Comparison of ENCODE assay signal across 31 cellular contexts in genomic region chr6:112485140-112485539, GRCh38.
"Had no signal": no experiment of that assay in that cellular context is flagged by ENCODE, and none has a peak within 500 bp of the region (broad histone marks: within the 10 kb centered on the region; RNA-seq: fewer than 3 reads in every experiment).

No MANE protein-coding gene starts in this region.

- FAIRE-seq: bronchial epithelial cell, colon, urothelium cell line had no signal

- H3K27ac ChIP-seq: gastroesophageal sphincter, hepatocyte, left ventricle myocardium inferior, testis had no signal

- H2AFZ ChIP-seq: hepatocyte had no signal

- H3K27me3 Mint-ChIP-seq: activated CD4-positive, alpha-beta T cell treated with anti-CD3 and anti-CD28 coated beads, Interleukin-2, amount 10 ng/mL, durations not matched to agents 24 days and 14 days; activated CD8-positive, alpha-beta T cell treated with anti-CD3 and anti-CD28 coated beads for 36 hours; naive B cell; T-helper 17 cell had no signal

- H3K4me3 ChIP-seq: gastroesophageal sphincter, hepatocyte, left ventricle myocardium inferior, lung, testis had no signal

- H3K4me3 Mint-ChIP-seq: activated CD4-positive, alpha-beta T cell treated with anti-CD3 and anti-CD28 coated beads, Interleukin-2, amount 10 ng/mL, durations not matched to agents 24 days and 14 days; activated CD8-positive, alpha-beta T cell treated with anti-CD3 and anti-CD28 coated beads for 36 hours; activated T-cell treated with anti-CD3 and anti-CD28 coated beads, Interleukin-2, amount 50 U/mL, for 4 hours; activated T-helper 17 cell treated with anti-CD3 and anti-CD28 coated beads, Interleukin-2, amount 50 U/mL, for 72 hours; central memory CD8-positive, alpha-beta T cell; naive B cell; nephron progenitor cell; T-helper 17 cell had no signal

- H3K36me3 Mint-ChIP-seq: naive B cell had no signal

- H3K4me1 Mint-ChIP-seq: activated CD4-positive, alpha-beta T cell treated with anti-CD3 and anti-CD28 coated beads, Interleukin-2, amount 10 ng/mL, durations not matched to agents 24 days and 14 days; activated T-helper 17 cell treated with anti-CD3 and anti-CD28 coated beads, Interleukin-2, amount 50 U/mL, for 72 hours; central memory CD8-positive, alpha-beta T cell; nephron progenitor cell; T-helper 17 cell had no signal

- ATAC-seq: activated CD8-positive, alpha-beta T cell treated with anti-CD3 and anti-CD28 coated beads for 36 hours; activated T-cell treated with anti-CD3 and anti-CD28 coated beads, Interleukin-2, amount 50 U/mL, for 4 hours; activated T-helper 17 cell treated with anti-CD3 and anti-CD28 coated beads, Interleukin-2, amount 50 U/mL, for 72 hours; gastroesophageal sphincter; right cardiac atrium; T-helper 17 cell had no signal

- H3K9me3 Mint-ChIP-seq: activated CD4-positive, alpha-beta T cell treated with anti-CD3 and anti-CD28 coated beads, Interleukin-2, amount 10 ng/mL, durations not matched to agents 24 days and 14 days; activated CD8-positive, alpha-beta T cell treated with anti-CD3 and anti-CD28 coated beads for 36 hours; activated T-cell treated with anti-CD3 and anti-CD28 coated beads, Interleukin-2, amount 50 U/mL, for 4 hours; nephron progenitor cell had no signal

- H3K36me3 ChIP-seq: gastroesophageal sphincter, left ventricle myocardium inferior had no signal

- H3K9me3 ChIP-seq: gastroesophageal sphincter, left ventricle myocardium inferior, testis had no signal

- H3K4me2 ChIP-seq: hepatocyte had no signal

- H3K27me3 ChIP-seq: gastroesophageal sphincter, hepatocyte, testis had no signal

- H3K4me1 ChIP-seq: gastroesophageal sphincter, left ventricle myocardium inferior had no signal

- H3K79me2 ChIP-seq: hepatocyte had no signal

- H3K27ac Mint-ChIP-seq: activated CD4-positive, alpha-beta T cell treated with anti-CD3 and anti-CD28 coated beads, Interleukin-2, amount 10 ng/mL, durations not matched to agents 24 days and 14 days; activated CD8-positive, alpha-beta T cell treated with anti-CD3 and anti-CD28 coated beads for 36 hours; activated T-helper 17 cell treated with anti-CD3 and anti-CD28 coated beads, Interleukin-2, amount 50 U/mL, for 72 hours; naive B cell; nephron progenitor cell; T-helper 17 cell had no signal

- DNase-seq: activated CD4-positive, alpha-beta T cell treated with anti-CD3 and anti-CD28 coated beads, Interleukin-2, amount 10 ng/mL, durations not matched to agents 24 days and 14 days; activated CD4-positive, CD25-positive, alpha-beta regulatory T cell treated with anti-CD3 and anti-CD28 coated beads, Interleukin-2, amount 50 U/mL, for 72 hours; activated CD8-positive, alpha-beta T cell treated with anti-CD3 and anti-CD28 coated beads for 36 hours; activated gamma-delta T cell treated with Interleukin-2 at 50 U/mL for 16 hours; activated naive CD4-positive, alpha-beta T cell treated with anti-CD3 and anti-CD28 coated beads, Interleukin-2, amount 50 U/mL, for 16 hours; activated T-cell treated with anti-CD3 and anti-CD28 coated beads, Interleukin-2, amount 50 U/mL, for 4 hours; amygdala; effector CD4-positive, alpha-beta T cell; islet precursor cell; left ventricle myocardium inferior; naive B cell; nephron progenitor cell; occipital lobe; posterior cingulate gyrus; right cardiac atrium; stimulated activated CD4-positive, alpha-beta T cell treated with anti-CD3 and anti-CD28 coated beads, Interleukin-15, amount 100 ng/mL, for 24 hours; stimulated activated CD4-positive, alpha-beta T cell treated with anti-CD3 and anti-CD28 coated beads, Interleukin-2, amount 100 ng/mL, for 24 hours; stimulated activated naive CD4-positive, alpha-beta T cell; SW 1271; T-helper 17 cell; T1000; testis; trophoblast cell had no signal
